ENCODE assay signal across 15 cellular contexts in the genomic region with DNA sequence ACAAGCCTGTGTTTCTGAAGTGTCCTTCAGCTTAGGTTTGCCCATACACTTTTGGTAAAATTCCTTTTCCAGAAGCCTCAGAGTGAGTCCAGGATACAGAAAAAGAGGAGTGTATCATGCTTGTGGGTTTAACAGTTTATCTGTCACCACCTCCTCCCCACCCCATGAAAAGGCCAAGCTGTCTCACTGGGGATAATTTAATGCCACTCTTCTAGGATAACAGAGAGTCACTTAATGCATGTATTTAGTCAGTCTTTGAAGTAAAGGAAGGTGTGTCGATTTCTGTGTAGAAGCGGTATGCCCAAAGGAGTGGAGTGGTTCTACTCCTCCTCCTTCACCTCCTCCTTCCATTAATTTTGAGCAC.
DNase-seq lines count a peak whose midpoint lies in the region; ATAC-seq and TF ChIP-seq lines count a peak whose summit lies in the region.
"Had no signal": no experiment of that assay in that cellular context is flagged by ENCODE, and none has a peak within 500 bp of the region (broad histone marks: within the 10 kb centered on the region; RNA-seq: fewer than 3 reads in every experiment).

No MANE protein-coding gene starts in this region.

- intact Hi-C loops in transverse colon (cut with DNase I; ENCODE audit: low total_unique reads): no loop called here

- TF ChIP-seq CTCF in Loucy (conservative IDR thresholded peaks at IDR 0.05; ENCODE audit: low read length) (no peak), brain microvascular endothelial cell (IDR thresholded peaks at IDR 0.05; ENCODE audit: low read depth, low read length, missing control alignments) (no peak), transverse colon (IDR thresholded peaks at IDR 0.05) (no peak)

- no peak for TF ChIP-seq EP300 in transverse colon (IDR thresholded peaks at IDR 0.05; ENCODE audit: low read depth)

- H3K9ac ChIP-seq in Loucy (ENCODE audit: low read depth, low read length, poor library complexity, severe bottlenecking) (no peak overlapping the region), muscle layer of colon (ENCODE audit: low read length) (no peak overlapping the region)

- peak overlapping the region; percentile 88; the same call in 1 of the 2 replicates for H2AFZ ChIP-seq in Loucy (ENCODE audit: low read length)

- H3K4me3 ChIP-seq in Loucy (ENCODE audit: low read length, poor library complexity, severe bottlenecking): no peak overlapping the region
- no peak overlapping the region for H3K4me3 ChIP-seq in brain microvascular endothelial cell (ENCODE audit: low read depth, low read length)
- H3K4me3 ChIP-seq in muscle layer of colon (ENCODE audit: low read depth in 1 of 2, low read length in 2 of 2): peak overlapping the region in 1 of 2 donors; percentile 5
- H3K4me3 ChIP-seq in transverse colon: no peak overlapping the region
- H3K4me3 ChIP-seq: tibial nerve had no signal

- H3K9me2 ChIP-seq in Loucy (replicated peaks; ENCODE audit: low read depth, low read length): no peaks in the 10 kb centered on the region

- no peaks in the 10 kb centered on the region for H4K20me1 ChIP-seq in Loucy (ENCODE audit: insufficient read depth, low read length, poor library complexity, severe bottlenecking)

- H3K9me3 ChIP-seq in Loucy (ENCODE audit: insufficient read depth, low read depth, low read length): no peaks in the 10 kb centered on the region
- no peaks in the 10 kb centered on the region for H3K9me3 ChIP-seq in muscle layer of colon (ENCODE audit: low read length)
- H3K9me3 ChIP-seq in transverse colon: no peaks in the 10 kb centered on the region
- H3K9me3 ChIP-seq: tibial nerve had no signal

- H3K27ac ChIP-seq in brain microvascular endothelial cell (peak overlapping the region; percentile 89), muscle layer of colon (ENCODE audit: low read depth, low read length) (peak overlapping the region; percentile 75), transverse colon (peak overlapping the region; percentile 54 to 81 (median 64))
- H3K27ac ChIP-seq: C4-2B, WERI-Rb-1 had no signal

- H3K36me3 ChIP-seq in Loucy (ENCODE audit: insufficient read depth, low read length): no peaks in the 10 kb centered on the region
- no peaks in the 10 kb centered on the region for H3K36me3 ChIP-seq in brain microvascular endothelial cell (replicated peaks)
- no peaks in the 10 kb centered on the region for H3K36me3 ChIP-seq in muscle layer of colon (ENCODE audit: insufficient read depth, low read length)
- no peaks in the 10 kb centered on the region for H3K36me3 ChIP-seq in transverse colon
- H3K36me3 ChIP-seq: tibial nerve, WERI-Rb-1 had no signal

- ATAC-seq in HG02642 (IDR thresholded peaks at IDR 0.05; ENCODE audit: poor library complexity, unreplicated experiment) (no peak), GM21619 (IDR thresholded peaks at IDR 0.05; ENCODE audit: unreplicated experiment) (no peak)
- ATAC-seq: activated CD8-positive, alpha-beta T cell treated with anti-CD3 and anti-CD28 coated beads, Interleukin-2, amount 10 ng/mL, durations not matched to agents 7 days and 5 days had no signal

- peaks cover 6% of the 10 kb centered on the region; the same call in 1 of the 2 replicates for H3F3A ChIP-seq in Loucy (ENCODE audit: low read depth)

- no peak for TF ChIP-seq POLR2A in transverse colon (IDR thresholded peaks at IDR 0.05)

- DNase-seq in brain microvascular endothelial cell (no peak), transverse colon (no peak), NCI-H1048 (lab: John Stamatoyannopoulos, UW) (no peak), cortex of kidney (lab: John Stamatoyannopoulos, UW) (no peak)
- DNase-seq: activated CD8-positive, alpha-beta T cell treated with anti-CD3 and anti-CD28 coated beads, Interleukin-2, amount 10 ng/mL, durations not matched to agents 7 days and 5 days; NCI-H1105 treated with DMSO at 0.1 percent for 48 hours; NCI-H2171; nucleus accumbens; WERI-Rb-1 had no signal

- H3K27me3 ChIP-seq in Loucy (ENCODE audit: insufficient read depth, low read length, poor library complexity, severe bottlenecking): no peaks in the 10 kb centered on the region
- H3K27me3 ChIP-seq in brain microvascular endothelial cell (replicated peaks): no peaks in the 10 kb centered on the region
- no peaks in the 10 kb centered on the region for H3K27me3 ChIP-seq in muscle layer of colon (ENCODE audit: control insufficient read depth in 1 of 2, insufficient read depth in 2 of 2, low read length in 2 of 2)
- no peaks in the 10 kb centered on the region for H3K27me3 ChIP-seq in transverse colon
- H3K27me3 ChIP-seq: tibial nerve had no signal

- no peak overlapping the region for H3K4me2 ChIP-seq in Loucy (ENCODE audit: low read depth, low read length, poor library complexity, severe bottlenecking)

- peaks cover 48% of the 10 kb centered on the region for H3K4me1 ChIP-seq in Loucy (ENCODE audit: insufficient read depth, low read length, poor library complexity, severe bottlenecking)
- peaks cover 27% of the 10 kb centered on the region for H3K4me1 ChIP-seq in muscle layer of colon (ENCODE audit: insufficient read depth, low read length)
- peaks cover 6 to 24% (median 10%) of the 10 kb centered on the region in 4 donors for H3K4me1 ChIP-seq in transverse colon

- H3K79me2 ChIP-seq in Loucy (ENCODE audit: insufficient read depth, low read length): no peaks in the 10 kb centered on the region

- in situ Hi-C loops in brain microvascular endothelial cell (cut with HindIII; ENCODE audit: low pct_ligation_motif_present, low sequenced_read_pairs): no loop called here
- in situ Hi-C loops in transverse colon (cut with MboI; ENCODE audit: low pct_ligation_motif_present in 1 of 4, low pct_unique_long_range_greater_than_20kb in 1 of 4, low sequenced_read_pairs in 3 of 4): no loop called here

- WGBS in transverse colon (ENCODE audit: low coverage in 1 of 2), 2 donors: 60 to 89% methylated on average over 1 to 2 of the region's 2 CpGs
